Comparison of ENCODE assay signal across 18 cellular contexts in the genomic region with DNA sequence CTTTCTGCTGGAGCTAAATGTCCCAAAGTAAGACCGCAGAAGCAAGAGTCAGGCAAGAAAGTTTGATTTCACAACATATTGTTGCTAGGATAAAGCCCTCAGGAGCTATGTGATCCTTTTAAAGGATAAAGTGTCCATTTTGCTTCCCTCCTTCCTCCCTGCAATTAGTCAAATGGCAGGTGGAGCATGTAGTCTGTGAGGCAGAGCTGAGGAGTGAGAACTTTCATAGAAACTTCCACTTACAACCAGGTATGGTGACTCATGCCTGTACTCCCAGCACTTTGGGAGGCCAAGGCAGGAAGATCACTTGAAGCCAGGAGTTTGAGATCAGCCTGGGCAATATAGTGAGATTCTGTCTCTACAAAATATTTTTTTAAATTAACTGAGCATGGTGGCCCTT. TPM values are rescaled to one million over a fixed set of nuclear protein-coding genes. Genes with fewer than 3 reads are reported as not detected.
DNase-seq lines count a peak whose midpoint lies in the region; ATAC-seq, FAIRE-seq and TF ChIP-seq lines count a peak whose summit lies in the region.
"Had no signal": no experiment of that assay in that cellular context is flagged by ENCODE, and none has a peak within 500 bp of the region (broad histone marks: within the 10 kb centered on the region; RNA-seq: fewer than 3 reads in every experiment).

No MANE protein-coding gene starts in this region.

- H3K27me3 ChIP-seq in GM12878 (replicated peaks in 1 of 2; ENCODE audit: control insufficient read depth in 2 of 2, insufficient read depth in 2 of 2, low read length in 1 of 2) (no peaks in the 10 kb centered on the region; a peak in 1 of 4 replicates), esophagus (ENCODE audit: control insufficient read depth in 1 of 2, insufficient read depth in 2 of 2, low read length in 2 of 2) (no peaks in the 10 kb centered on the region)

- CTCF ChIA-PET in GM12878 (lab: Yijun Ruan, JAX): no interaction called here

- no peak for TF ChIP-seq RAD21 in GM12878 (IDR thresholded peaks at IDR 0.05; ENCODE audit: insufficient read depth, low read depth, low read length)

- no peak overlapping the region for H3K4me3 Mint-ChIP-seq in progenitor cell of endocrine pancreas (ENCODE audit: low read depth)
- H3K4me3 Mint-ChIP-seq: CD4-positive, CD25-positive, alpha-beta regulatory T cell had no signal

- H3K36me3 Mint-ChIP-seq in progenitor cell of endocrine pancreas (ENCODE audit: insufficient read depth): no peaks in the 10 kb centered on the region
- H3K36me3 Mint-ChIP-seq: CD4-positive, CD25-positive, alpha-beta regulatory T cell had no signal

- TF ChIP-seq POLR2A in GM12878 (IDR thresholded peaks at IDR 0.05; ENCODE audit: low read depth, low read length): no peak

- WGBS in GM12878 (ENCODE audit: insufficient coverage, insufficient replicate concordance, low lambda C conversion rate, missing lambda C conversion rate): 95% methylated on average over 1 of the region's 1 CpG
- 60 to 82% methylated on average over 1 of the region's 1 CpG for WGBS in esophagus, 2 donors

- H2AFZ ChIP-seq in GM12878 (ENCODE audit: control insufficient read depth, low read depth, low read length): no peak overlapping the region

- no peaks in the 10 kb centered on the region; the same call in 2 of the 3 replicates for H3K9me3 ChIP-seq in GM12878 (replicated peaks; ENCODE audit: control insufficient read depth, insufficient read depth, low read length)
- peaks cover 0 to 3% of the 10 kb centered on the region in 2 donors for H3K9me3 ChIP-seq in esophagus (ENCODE audit: control insufficient read depth in 2 of 2, insufficient read depth in 1 of 2, low read depth in 1 of 2, low read length in 1 of 2)
- H3K9me3 ChIP-seq: HAP-1 had no signal

- peak; percentile 13 for FAIRE-seq in GM12878 (lab: Jason Lieb, UNC)
- FAIRE-seq: GM12892, H1 had no signal

- H3K79me2 ChIP-seq in GM12878 (ENCODE audit: control insufficient read depth, insufficient read depth, low read length): no peaks in the 10 kb centered on the region

- no peaks in the 10 kb centered on the region for H4K20me1 ChIP-seq in GM12878 (ENCODE audit: control insufficient read depth, insufficient read depth)

- POLR2A ChIA-PET in GM12878 (lab: Charles Lee): interaction anchor here (0.6 kb wide), 1 partner anchor 27 kb away, joined by 4 read pairs; no protein-coding TSS in a partner anchor

- H3K27ac ChIP-seq in GM12878 (ENCODE audit: control insufficient read depth, insufficient read depth): no peak overlapping the region
- peak overlapping the region; percentile 66 to 86 for H3K27ac ChIP-seq in esophagus (ENCODE audit: low read depth in 2 of 2, low read length in 1 of 2)
- H3K27ac ChIP-seq: 22Rv1 had no signal

- H3K27ac Mint-ChIP-seq in progenitor cell of endocrine pancreas: peak overlapping the region; percentile 2
- H3K27ac Mint-ChIP-seq: CD4-positive, CD25-positive, alpha-beta regulatory T cell had no signal

- H3K4me3 ChIP-seq in GM12878: no peak overlapping the region
- H3K4me3 ChIP-seq in esophagus (ENCODE audit: low read depth in 1 of 2, low read length in 2 of 2): no peak overlapping the region
- H3K4me3 ChIP-seq: HAP-1 had no signal

- TF ChIP-seq CTCF in GM12878 (IDR thresholded peaks at IDR 0.05 in 2 of 3, conservative IDR thresholded peaks at IDR 0.05 in 1 of 3; ENCODE audit: control insufficient read depth in 2 of 3, extremely low read depth in 1 of 3, insufficient read depth in 1 of 3, low read depth in 3 of 3, low read length in 3 of 3): no peak
- no peak for TF ChIP-seq CTCF in progenitor cell of endocrine pancreas (IDR thresholded peaks at IDR 0.05; ENCODE audit: unreplicated experiment)

- H3K4me1 Mint-ChIP-seq in progenitor cell of endocrine pancreas (ENCODE audit: low read depth): no peaks in the 10 kb centered on the region
- H3K4me1 Mint-ChIP-seq: CD4-positive, CD25-positive, alpha-beta regulatory T cell had no signal

- no TSS peak for BruUV-seq in GM12878 (replicated peaks; lab: Mats Ljungman, UMichigan)

- H3K9me3 Mint-ChIP-seq in progenitor cell of endocrine pancreas (ENCODE audit: low read depth): no peaks in the 10 kb centered on the region

- in situ Hi-C loops in GM12878 (cut with MboI): no loop called here

- H3K4me2 ChIP-seq in GM12878 (ENCODE audit: control insufficient read depth, insufficient read depth): no peak overlapping the region

- DNase-seq in NCI-H748 (lab: John Stamatoyannopoulos, UW; ENCODE audit: unreplicated experiment): peak; percentile 11
- no peak for DNase-seq in NCI-H748 treated with DMSO at 0.1 percent for 48 hours (lab: John Stamatoyannopoulos, UW)
- no peak for DNase-seq in GM12878 (ENCODE audit: low read depth, low spot score)
- DNase-seq in progenitor cell of endocrine pancreas (ENCODE audit: low spot score, unreplicated experiment): no peak
- DNase-seq in NCI-H510A (lab: John Stamatoyannopoulos, UW): no peak
- no peak for DNase-seq in OCI-M1 (lab: John Stamatoyannopoulos, UW)
- DNase-seq: Calu3; CD4-positive, CD25-positive, alpha-beta regulatory T cell; DMS 273 treated with DMSO at 0.1 percent for 48 hours had no signal

- ATAC-seq in GM12878 (no peak), GM21390 (IDR thresholded peaks at IDR 0.05; ENCODE audit: unreplicated experiment) (no peak)

- RAD21 ChIA-PET in GM12878 (lab: Charles Lee; ENCODE audit: unreplicated experiment): no interaction called here

- H3K9ac ChIP-seq in GM12878 (ENCODE audit: control insufficient read depth, insufficient read depth, low read length): no peak overlapping the region

- H3K36me3 ChIP-seq in GM12878 (ENCODE audit: control insufficient read depth in 2 of 2, insufficient read depth in 2 of 2, low read length in 1 of 2) (no peaks in the 10 kb centered on the region), esophagus (ENCODE audit: control insufficient read depth in 2 of 2, insufficient read depth in 2 of 2, low read length in 1 of 2) (no peaks in the 10 kb centered on the region)
- H3K36me3 ChIP-seq: HAP-1 had no signal

- peaks cover 13% of the 10 kb centered on the region for H3K27me3 Mint-ChIP-seq in progenitor cell of endocrine pancreas

- intact Hi-C loops in GM12878 (cut with micrococcal nuclease; ENCODE audit: unreplicated experiment): no loop called here

- H3K4me1 ChIP-seq in GM12878 (ENCODE audit: control insufficient read depth, insufficient read depth, low read length) (no peaks in the 10 kb centered on the region; the same call in none of the 2 replicates), esophagus (ENCODE audit: control insufficient read depth in 2 of 2, insufficient read depth in 2 of 2, low read length in 1 of 2) (peaks cover 0 to 6% of the 10 kb centered on the region in 2 donors)
- H3K4me1 ChIP-seq: HAP-1 had no signal

- TF ChIP-seq EP300 in GM12878 (IDR thresholded peaks at IDR 0.05; ENCODE audit: borderline replicate concordance in 1 of 2, control insufficient read depth in 1 of 2, low read depth in 2 of 2, low read length in 2 of 2): no peak

- SMC1A ChIA-PET in GM12878 (lab: Charles Lee; ENCODE audit: uncharacterized antibody, unreplicated experiment): interaction anchor here (0.7 to 1.0 kb wide), 2 partner anchors 18 to 49 kb away, joined by 3 read pairs; no protein-coding TSS in a partner anchor

TF ChIP-seq in GM12878, 131 proteins besides CTCF, POLR2A, EP300 and RAD21 (continues in another document):
- TF ChIP-seq POLR2AphosphoS2 (IDR thresholded peaks at IDR 0.05; ENCODE audit: low read depth, low read length) (no peak), ATF7 (IDR thresholded peaks at IDR 0.05; ENCODE audit: low read depth) (no peak)

RNA-seq across cellular contexts. Expression of gene RHCG, which starts 25.2 kb away (rescaled TPM):
- not detected in 2 replicates for total RNA-seq in GM12878 (2013; cell fraction: nucleolus; rRNA removed)
- total RNA-seq in GM12878 (2014; rRNA removed) (0.11 TPM in 1 of 2 replicates, not detected in the other), GM12878 (2014; rRNA removed; fragmentation: Illumina TruSeq; extraction: Trizol) (not detected in 2 replicates), GM12878 (2021) (not detected in 2 replicates), progenitor cell of endocrine pancreas (not detected in 2 replicates)
- not detected for polyA plus RNA-seq in GM12878 (2011; ENCODE audit: low read depth)
- polyA plus RNA-seq in GM12878 (2011; rRNA removed) (0.05 TPM in 1 of 2 replicates, not detected in the other), GM12878 (2014; fragmentation: Illumina TruSeq; extraction: Trizol) (not detected in 2 replicates), GM12878 (2014; fragmentation: Nextera tagmentation; extraction: Ambion mirVana) (not detected), GM12878 (2014; rRNA removed) (not detected in 2 replicates), GM12878 (2016; fragmentation: Nextera tagmentation; extraction: Ambion mirVana) (not detected), esophagus (1,000 to 10,000 TPM; 3,283 to 3,991 TPM)
- polyA plus RNA-seq in GM12878 (2011; cell fraction: cytosol; rRNA removed): 0.03 and 0.05 TPM in 2 replicates
- 0.06 TPM in 1 of 2 replicates, not detected in the other for polyA plus RNA-seq in GM12878 (2011; cell fraction: nucleus; rRNA removed)
- not detected in 2 replicates for polyA plus RNA-seq in GM12878 (2012)
- not detected in 2 replicates for polyA minus RNA-seq in GM12878 (2011; rRNA and poly(A)+ RNA removed)
- polyA minus RNA-seq in GM12878 (2011; cell fraction: cytosol; rRNA and poly(A)+ RNA removed): not detected in 2 replicates
- polyA minus RNA-seq in GM12878 (2011; cell fraction: nucleus; rRNA and poly(A)+ RNA removed): not detected in 2 replicates
- total RNA-seq: CD4-positive, CD25-positive, alpha-beta regulatory T cell; G401; H1; HT-29 had no signal
- polyA plus RNA-seq: BJ; CD4-positive, CD25-positive, alpha-beta regulatory T cell had no signal

RNA-seq across cellular contexts. Expression of gene TICRR, which starts 53.7 kb away (rescaled TPM):
- total RNA-seq in GM12878 (2013; cell fraction: nucleolus; rRNA removed): 33.5 and 38.8 TPM in 2 replicates
- total RNA-seq in GM12878 (2014; rRNA removed): 11.4 and 12.6 TPM in 2 replicates
- 10.6 and 11.0 TPM in 2 replicates for total RNA-seq in GM12878 (2014; rRNA removed; fragmentation: Illumina TruSeq; extraction: Trizol)
- 18.8 and 21.5 TPM in 2 replicates for total RNA-seq in GM12878 (2021)
- polyA plus RNA-seq in GM12878 (2011; ENCODE audit: low read depth): 4.3 TPM
- polyA plus RNA-seq in GM12878 (2011; rRNA removed): 9.4 and 11.9 TPM in 2 replicates
- 12.5 and 14.2 TPM in 2 replicates for polyA plus RNA-seq in GM12878 (2011; cell fraction: cytosol; rRNA removed)
- polyA plus RNA-seq in GM12878 (2011; cell fraction: nucleus; rRNA removed): 54.9 and 56.3 TPM in 2 replicates
- 4.6 and 7.7 TPM in 2 replicates for polyA plus RNA-seq in GM12878 (2012)
- 14.8 and 16.8 TPM in 2 replicates for polyA plus RNA-seq in GM12878 (2014; fragmentation: Illumina TruSeq; extraction: Trizol)
- polyA plus RNA-seq in GM12878 (2014; fragmentation: Nextera tagmentation; extraction: Ambion mirVana): 1 to 10 TPM in 1 of 2 experiments, under 1 TPM in 1; 0.58 to 1.1 TPM
- 14.0 and 14.8 TPM in 2 replicates for polyA plus RNA-seq in GM12878 (2014; rRNA removed)
- 10 to 100 TPM in 1 of 2 experiments, 1 to 10 TPM in 1; 9.3 to 10.3 TPM for polyA plus RNA-seq in GM12878 (2016; fragmentation: Nextera tagmentation; extraction: Ambion mirVana)
- polyA minus RNA-seq in GM12878 (2011; rRNA and poly(A)+ RNA removed): 19.4 and 24.5 TPM in 2 replicates
- 7.8 and 10.1 TPM in 2 replicates for polyA minus RNA-seq in GM12878 (2011; cell fraction: cytosol; rRNA and poly(A)+ RNA removed)
- 23.3 and 38.0 TPM in 2 replicates for polyA minus RNA-seq in GM12878 (2011; cell fraction: nucleus; rRNA and poly(A)+ RNA removed)
- 1 to 10 TPM; 4.4 to 6.6 TPM for polyA plus RNA-seq in esophagus
- total RNA-seq in progenitor cell of endocrine pancreas: 13.9 and 14.7 TPM in 2 replicates
